ENCODE assay signal across 19 cellular contexts in genomic region chr7:158358926-158359645, GRCh38.
"Had no signal": no experiment of that assay in that cellular context is flagged by ENCODE, and none has a peak within 500 bp of the region (broad histone marks: within the 10 kb centered on the region; RNA-seq: fewer than 3 reads in every experiment).

No MANE protein-coding gene starts in this region.

- H3K27ac ChIP-seq: epithelial cell of prostate, gastrocnemius medialis, ovary, suprapubic skin, thyroid gland had no signal

- H3K36me3 ChIP-seq: gastrocnemius medialis, ovary, suprapubic skin, thyroid gland had no signal

- DNase-seq: central memory CD4-positive, alpha-beta T cell; effector CD4-positive, alpha-beta T cell; foreskin fibroblast; gastrocnemius medialis; mammary epithelial cell; mesendoderm; nephron progenitor cell; ovary; retina; stimulated activated CD4-positive, alpha-beta T cell treated with anti-CD3 and anti-CD28 coated beads, Interleukin-4, amount 100 ng/mL, for 4 hours; stimulated activated naive B cell treated with anti-CD40 and anti-IgM and Interleukin-4, amounts not matched to agents 10 μg/mL and 1 μg/mL and 100 μg/mL, for 72 hours; thyroid gland; trophoblast cell had no signal

- H3K27me3 ChIP-seq: gastrocnemius medialis, ovary, thyroid gland had no signal

- ATAC-seq: esophagus mucosa; gastrocnemius medialis; naive thymus-derived CD8-positive, alpha-beta T cell; sciatic nerve; stimulated activated naive B cell treated with anti-CD40 and anti-IgM and Interleukin-4, amounts not matched to agents 10 μg/mL and 1 μg/mL and 100 μg/mL, for 72 hours had no signal

- H3K4me3 ChIP-seq: dorsolateral prefrontal cortex, gastrocnemius medialis, ovary, suprapubic skin, thyroid gland had no signal

- H3K4me1 ChIP-seq: gastrocnemius medialis, suprapubic skin, thyroid gland had no signal

- H3K9me3 ChIP-seq: gastrocnemius medialis, ovary, thyroid gland had no signal
